In the genomic region with DNA sequence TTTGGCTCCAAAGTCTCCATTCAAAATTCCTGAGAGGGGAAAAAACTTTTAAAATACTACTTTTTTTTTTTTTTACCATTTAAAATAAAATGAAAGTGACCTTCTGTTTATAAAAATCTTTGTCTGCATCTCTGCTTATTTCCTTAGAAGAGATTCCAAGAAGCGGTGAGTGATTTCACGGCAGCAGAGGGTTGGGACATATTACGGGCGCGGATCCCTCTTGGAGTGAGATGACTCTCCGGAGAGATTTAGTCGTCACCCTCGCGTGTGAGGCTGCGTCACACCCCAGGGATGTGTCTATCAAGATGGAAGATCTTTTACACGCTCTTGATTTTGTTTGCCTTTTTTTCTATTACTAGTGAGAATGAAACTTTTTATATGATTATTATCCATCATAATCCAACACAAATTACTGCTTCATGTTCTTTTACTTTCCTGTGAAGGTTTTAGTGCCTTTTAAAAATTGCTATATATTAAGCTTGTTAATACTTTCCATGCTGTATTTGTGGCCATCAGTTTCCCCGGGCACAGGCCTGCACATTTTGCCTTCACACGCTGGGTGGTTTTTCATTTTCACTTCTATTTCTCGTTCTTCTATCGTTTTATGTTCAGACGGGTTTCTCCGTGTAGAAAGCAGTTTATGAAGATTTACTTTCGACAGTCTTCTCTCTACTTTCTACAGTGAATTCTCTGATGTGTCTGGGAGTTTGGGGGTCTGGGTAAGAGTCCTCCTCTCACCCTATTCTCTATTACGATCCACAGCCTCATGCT, we compare ENCODE assay signal across 9 cellular contexts. TPM values are rescaled to one million over a fixed set of nuclear protein-coding genes. Genes with fewer than 3 reads are reported as not detected.
A peak's percentile ranks its signal among the peaks of the same experiment; 100 is the strongest.
DNase-seq lines count a peak whose midpoint lies in the region; ATAC-seq, FAIRE-seq and TF ChIP-seq lines count a peak whose summit lies in the region.
"Had no signal": no experiment of that assay in that cellular context is flagged by ENCODE, and none has a peak within 500 bp of the region (broad histone marks: within the 10 kb centered on the region; RNA-seq: fewer than 3 reads in every experiment).

No MANE protein-coding gene starts in this region.

- H3K27ac Mint-ChIP-seq in CD4-positive, CD25-positive, alpha-beta regulatory T cell, result peak overlapping the region; percentile 89 to 100 (median 99)
- no peak overlapping the region for H3K27ac Mint-ChIP-seq in HFFc6
- H3K27ac Mint-ChIP-seq in activated naive CD8-positive, alpha-beta T cell treated with anti-CD3 and anti-CD28 coated beads for 36 hours, result peak overlapping the region; percentile 95

- peaks cover 73% of the 10 kb centered on the region for H3K36me3 ChIP-seq in CD4-positive, CD25-positive, alpha-beta regulatory T cell (ENCODE audit: control insufficient read depth, insufficient read depth, low read length)
- H3K36me3 ChIP-seq in psoas muscle (ENCODE audit: insufficient read depth in 1 of 2, low read depth in 1 of 2), result no peaks in the 10 kb centered on the region

- peak overlapping the region; percentile 98 for H3K27ac ChIP-seq in CD4-positive, CD25-positive, alpha-beta regulatory T cell (ENCODE audit: insufficient read depth, low read length, poor library complexity, severe bottlenecking)
- H3K27ac ChIP-seq in psoas muscle, result no peak overlapping the region

- FAIRE-seq in H54 (lab: Jason Lieb, UNC), result no peak

- TF ChIP-seq CTCF in HFFc6 (IDR thresholded peaks at IDR 0.05), result no peak
- no peak for TF ChIP-seq CTCF in psoas muscle (IDR thresholded peaks at IDR 0.05)

- WGBS in psoas muscle, 3 donors, result 38 to 52% (median 44%) methylated on average over 19 of the region's 19 CpGs

- intact Hi-C loops in psoas muscle (cut with DNase I), result loop anchor here in 1 of 2 donors (10.0 kb wide), 1 partner anchor 274 kb away; no protein-coding TSS in a partner anchor

- no peaks in the 10 kb centered on the region for H3K27me3 ChIP-seq in CD4-positive, CD25-positive, alpha-beta regulatory T cell (ENCODE audit: control insufficient read depth, insufficient read depth, low read length)
- H3K27me3 ChIP-seq in psoas muscle (ENCODE audit: insufficient read depth in 3 of 3, low read length in 2 of 3), result peaks cover 0 to 17% (median 5%) of the 10 kb centered on the region in 3 donors

- peaks cover 92% of the 10 kb centered on the region for H3K4me1 ChIP-seq in CD4-positive, CD25-positive, alpha-beta regulatory T cell (ENCODE audit: control insufficient read depth, insufficient read depth, low read length, poor library complexity, severe bottlenecking)
- H3K4me1 ChIP-seq in psoas muscle, result no peaks in the 10 kb centered on the region

- no peak for TF ChIP-seq POLR2A in H54 (IDR thresholded peaks at IDR 0.05; ENCODE audit: low read depth, low read length)

- H3K9me3 Mint-ChIP-seq in CD4-positive, CD25-positive, alpha-beta regulatory T cell, result peaks cover 0 to 2% (median 0%) of the 10 kb centered on the region in 7 donors
- no peaks in the 10 kb centered on the region for H3K9me3 Mint-ChIP-seq in HFFc6
- peaks cover 1% of the 10 kb centered on the region for H3K9me3 Mint-ChIP-seq in activated naive CD8-positive, alpha-beta T cell treated with anti-CD3 and anti-CD28 coated beads for 36 hours

- peak overlapping the region; percentile 74 to 93 (median 78) for H3K4me3 Mint-ChIP-seq in CD4-positive, CD25-positive, alpha-beta regulatory T cell
- H3K4me3 Mint-ChIP-seq in HFFc6, result peak overlapping the region; percentile 72
- no peak overlapping the region for H3K4me3 Mint-ChIP-seq in activated naive CD8-positive, alpha-beta T cell treated with anti-CD3 and anti-CD28 coated beads for 36 hours

- DNase-seq in CD4-positive, CD25-positive, alpha-beta regulatory T cell, result peak in 2 of 3 donors; percentile 54 to 67
- DNase-seq in HFFc6, result peak; percentile 48
- DNase-seq in activated naive CD8-positive, alpha-beta T cell treated with anti-CD3 and anti-CD28 coated beads for 36 hours, result no peak
- DNase-seq in psoas muscle, result peak; percentile 63 to 71
- DNase-seq in H54 (ENCODE audit: insufficient read length, low spot score), result no peak
- DNase-seq in NCI-H2196 (lab: John Stamatoyannopoulos, UW; ENCODE audit: unreplicated experiment), result no peak
- no peak for DNase-seq in mesenteric fat pad (ENCODE audit: low spot score)
- DNase-seq in left lobe of liver (ENCODE audit: low spot score), result no peak

- peaks cover 6% of the 10 kb centered on the region for H3K27me3 Mint-ChIP-seq in CD4-positive, CD25-positive, alpha-beta regulatory T cell
- peaks cover 23% of the 10 kb centered on the region for H3K27me3 Mint-ChIP-seq in HFFc6 (ENCODE audit: insufficient read depth)
- H3K27me3 Mint-ChIP-seq in activated naive CD8-positive, alpha-beta T cell treated with anti-CD3 and anti-CD28 coated beads for 36 hours, result no peaks in the 10 kb centered on the region

- H3K4me3 ChIP-seq in CD4-positive, CD25-positive, alpha-beta regulatory T cell (ENCODE audit: low read depth, low read length), result peak overlapping the region; percentile 67
- H3K4me3 ChIP-seq in psoas muscle, result no peak overlapping the region

- ATAC-seq in CD4-positive, CD25-positive, alpha-beta regulatory T cell (ENCODE audit: low read depth in 2 of 2), result no peak
- ATAC-seq in psoas muscle (peak in 3 of 4 donors; percentile 67 to 81 (median 79)), left lobe of liver (no peak)

- H3K4me1 Mint-ChIP-seq in CD4-positive, CD25-positive, alpha-beta regulatory T cell, result peaks cover 37 to 86% (median 48%) of the 10 kb centered on the region in 4 donors
- peaks cover 15% of the 10 kb centered on the region for H3K4me1 Mint-ChIP-seq in HFFc6 (ENCODE audit: low read depth)
- peaks cover 79% of the 10 kb centered on the region for H3K4me1 Mint-ChIP-seq in activated naive CD8-positive, alpha-beta T cell treated with anti-CD3 and anti-CD28 coated beads for 36 hours

- peaks cover 43% of the 10 kb centered on the region for H3K36me3 Mint-ChIP-seq in CD4-positive, CD25-positive, alpha-beta regulatory T cell
- no peaks in the 10 kb centered on the region for H3K36me3 Mint-ChIP-seq in HFFc6 (ENCODE audit: low read depth)
- peaks cover 74% of the 10 kb centered on the region for H3K36me3 Mint-ChIP-seq in activated naive CD8-positive, alpha-beta T cell treated with anti-CD3 and anti-CD28 coated beads for 36 hours

- H3K9me3 ChIP-seq in CD4-positive, CD25-positive, alpha-beta regulatory T cell (ENCODE audit: control insufficient read depth in 2 of 2, low read length in 2 of 2), result no peaks in the 10 kb centered on the region
- H3K9me3 ChIP-seq in psoas muscle, result no peaks in the 10 kb centered on the region

RNA-seq across cellular contexts. Expression of a gene that starts 9.7 kb away (rescaled TPM):
- total RNA-seq in CD4-positive, CD25-positive, alpha-beta regulatory T cell, result 268 TPM
- 10 to 100 TPM; 12.0 to 23.3 (median 15.8) TPM for polyA plus RNA-seq in CD4-positive, CD25-positive, alpha-beta regulatory T cell
- not detected for total RNA-seq in HFFc6 (2021; fragmentation: NEBNext Ultra II Directional; extraction: Animal tissue kit (Norgen Biotek cat#: 25700))
- total RNA-seq in activated naive CD8-positive, alpha-beta T cell treated with anti-CD3 and anti-CD28 coated beads for 36 hours, result 100 to 1,000 TPM; 144 TPM
- total RNA-seq in psoas muscle (under 1 TPM; 0.28 to 0.59 (median 0.58) TPM), mesenteric fat pad (3.4 TPM), left lobe of liver (0.86 TPM)
- polyA plus RNA-seq in psoas muscle, result under 1 TPM; 0.16 to 0.20 (median 0.18) TPM
- total RNA-seq: epithelial cell of proximal tubule had no signal

Comparison
In these comparisons a context has a peak if more than half of its experiments do, and no peak if none do; other contexts are left out.
1. ATAC-seq: peak in psoas muscle (3 of 4); none in CD4-positive, CD25-positive, alpha-beta regulatory T cell (0 of 2) and left lobe of liver (single experiment).
2. DNase-seq: peak in CD4-positive, CD25-positive, alpha-beta regulatory T cell (2 of 3), HFFc6 (single experiment) and psoas muscle (2 of 2); none in activated naive CD8-positive, alpha-beta T cell treated with anti-CD3 and anti-CD28 coated beads for 36 hours (single experiment), H54 (single experiment), NCI-H2196 (single experiment), mesenteric fat pad (single experiment) and left lobe of liver (single experiment).
3. RNA of a gene that starts 9.7 kb away (total RNA-seq): 268 TPM in CD4-positive, CD25-positive, alpha-beta regulatory T cell (single experiment) and 144 TPM in activated naive CD8-positive, alpha-beta T cell treated with anti-CD3 and anti-CD28 coated beads for 36 hours; 3.4 TPM in mesenteric fat pad (single experiment), 0.86 TPM in left lobe of liver (single experiment), 0.28 to 0.59 TPM in psoas muscle and not detected in HFFc6; every median in the first group is over 10 times any median in the second.